22 cellular contexts compared by ENCODE assay signal in genomic region chr11:61782841-61783240, GRCh38.
"Had no signal": no experiment of that assay in that cellular context is flagged by ENCODE, and none has a peak within 500 bp of the region (broad histone marks: within the 10 kb centered on the region; RNA-seq: fewer than 3 reads in every experiment).

No MANE protein-coding gene starts in this region.

- H3K4me3 ChIP-seq: hepatocyte, lung, right atrium auricular region, skin epidermis, suprapubic skin, transverse colon had no signal

- H3K4me2 ChIP-seq: hepatocyte had no signal

- H3K27ac Mint-ChIP-seq: progenitor cell of endocrine pancreas; stimulated activated naive CD8-positive, alpha-beta T cell treated with anti-CD3 and anti-CD28 coated beads, Interleukin-15, amount 100 ng/mL, for 72 hours; T-helper 1 cell treated with Interleukin-12 subunit alpha and Interleukin-12 subunit beta and Interleukin-4 antibody, amounts not matched to agents 30 μg/mL and 1 μg/mL, for 36 hours had no signal

- H2AFZ ChIP-seq: hepatocyte had no signal

- H3K9me3 Mint-ChIP-seq: effector memory CD8-positive, alpha-beta T cell; stimulated activated naive CD8-positive, alpha-beta T cell treated with anti-CD3 and anti-CD28 coated beads, Interleukin-15, amount 100 ng/mL, for 72 hours; T-helper 1 cell treated with Interleukin-12 subunit alpha and Interleukin-12 subunit beta and Interleukin-4 antibody, amounts not matched to agents 30 μg/mL and 1 μg/mL, for 36 hours had no signal

- ATAC-seq: effector memory CD8-positive, alpha-beta T cell; stimulated activated naive CD8-positive, alpha-beta T cell treated with anti-CD3 and anti-CD28 coated beads, Interleukin-15, amount 100 ng/mL, for 72 hours had no signal

- H3K4me3 Mint-ChIP-seq: effector memory CD8-positive, alpha-beta T cell; stimulated activated naive CD8-positive, alpha-beta T cell treated with anti-CD3 and anti-CD28 coated beads, Interleukin-15, amount 100 ng/mL, for 72 hours; T-helper 1 cell treated with Interleukin-12 subunit alpha and Interleukin-12 subunit beta and Interleukin-4 antibody, amounts not matched to agents 30 μg/mL and 1 μg/mL, for 36 hours had no signal

- H3K27ac ChIP-seq: hepatocyte, right atrium auricular region, skin epidermis, suprapubic skin, transverse colon, VCaP had no signal

- H3K4me1 ChIP-seq: right atrium auricular region, transverse colon had no signal

- DNase-seq: activated CD4-positive, alpha-beta T cell treated with anti-CD3 and anti-CD28 coated beads, Interleukin-2, amount 50 U/mL, for 1 hour; activated CD4-positive, CD25-positive, alpha-beta regulatory T cell treated with anti-CD3 and anti-CD28 coated beads, Interleukin-2, amount 50 U/mL, for 72 hours; activated CD8-positive, alpha-beta memory T cell treated with anti-CD3 and anti-CD28 coated beads for 24 hours; activated CD8-positive, alpha-beta memory T cell treated with anti-CD3 and anti-CD28 coated beads, Interleukin-2, amount 50 U/mL, for 48 hours; activated effector memory CD4-positive, alpha-beta T cell treated with anti-CD3 and anti-CD28 coated beads, Interleukin-2, amount 50 U/mL, for 16 hours; activated naive CD4-positive, alpha-beta T cell treated with anti-CD3 and anti-CD28 coated beads, Interleukin-2, amount 50 U/mL, for 16 hours; activated T-cell treated with anti-CD3 and anti-CD28 coated beads, Interleukin-2, amount 50 U/mL, for 48 hours; dermis blood vessel endothelial cell; effector memory CD8-positive, alpha-beta T cell; midbrain; stimulated activated CD4-positive, alpha-beta T cell treated with anti-CD3 and anti-CD28 coated beads, Interleukin-15, amount 100 ng/mL, for 24 hours; stimulated activated CD4-positive, alpha-beta T cell treated with anti-CD3 and anti-CD28 coated beads, Interleukin-2, amount 100 ng/mL, for 48 hours; stimulated activated naive CD8-positive, alpha-beta T cell treated with anti-CD3 and anti-CD28 coated beads, Interleukin-15, amount 100 ng/mL, for 72 hours; transverse colon had no signal

- H3K27me3 ChIP-seq: hepatocyte, right atrium auricular region, suprapubic skin, transverse colon had no signal

- H3K79me2 ChIP-seq: hepatocyte had no signal

- H3K9me3 ChIP-seq: right atrium auricular region, suprapubic skin, transverse colon had no signal
